ENCODE assay signal across 23 cellular contexts in genomic region chr1:232624892-232625291, GRCh38. TPM values are rescaled to one million over a fixed set of nuclear protein-coding genes. Genes with fewer than 3 reads are reported as not detected.
DNase-seq lines count a peak whose midpoint lies in the region; ATAC-seq and TF ChIP-seq lines count a peak whose summit lies in the region.
"Had no signal": no experiment of that assay in that cellular context is flagged by ENCODE, and none has a peak within 500 bp of the region (broad histone marks: within the 10 kb centered on the region; RNA-seq: fewer than 3 reads in every experiment).

No MANE protein-coding gene starts in this region.

- in situ Hi-C loops in transverse colon (cut with MboI; ENCODE audit: low pct_ligation_motif_present in 1 of 4, low pct_unique_long_range_greater_than_20kb in 1 of 4, low sequenced_read_pairs in 3 of 4): loop anchor here (10.0 to 25.0 kb wide), 4 partner anchors 337 to 763 kb away; partner anchors contain the start of gene NTPCR (in 2 of the 4)

- CTCF ChIA-PET in CD8-positive, alpha-beta memory T cell (lab: Charles Lee): interaction anchor here (1.2 kb wide), 1 partner anchor 758 kb away, joined by 3 read pairs; no protein-coding TSS in a partner anchor

- H3K27ac ChIP-seq in heart left ventricle: peak overlapping the region in 7 of 12 donors; percentile 1 to 69 (median 45)
- peak overlapping the region in 1 of 2 donors; percentile 38 for H3K27ac ChIP-seq in coronary artery
- peak overlapping the region; percentile 58 to 94 (median 78) for H3K27ac ChIP-seq in transverse colon
- H3K27ac ChIP-seq in CD8-positive, alpha-beta memory T cell (ENCODE audit: low read depth, low read length): no peak overlapping the region
- H3K27ac ChIP-seq: brain microvascular endothelial cell, esophagus muscularis mucosa, pancreas, uterus had no signal

- TF ChIP-seq POLR2A in heart left ventricle (IDR thresholded peaks at IDR 0.05) (no peak), transverse colon (IDR thresholded peaks at IDR 0.05) (no peak)

- H3K4me3 ChIP-seq in heart left ventricle (no peak overlapping the region), coronary artery (peak overlapping the region; percentile 29), transverse colon (no peak overlapping the region)
- no peak overlapping the region for H3K4me3 ChIP-seq in CD8-positive, alpha-beta memory T cell (ENCODE audit: low read length)
- H3K4me3 ChIP-seq: esophagus muscularis mucosa, pancreas, uterus had no signal

- TF ChIP-seq CTCF in heart left ventricle (IDR thresholded peaks at IDR 0.05) (no peak), coronary artery (IDR thresholded peaks at IDR 0.05) (no peak), transverse colon (IDR thresholded peaks at IDR 0.05) (no peak)

- H3K9me3 ChIP-seq in heart left ventricle (no peaks in the 10 kb centered on the region), transverse colon (no peaks in the 10 kb centered on the region)
- H3K9me3 ChIP-seq in CD8-positive, alpha-beta memory T cell (ENCODE audit: low read length): no peaks in the 10 kb centered on the region
- H3K9me3 ChIP-seq: esophagus muscularis mucosa, pancreas, uterus had no signal

- H3K9me3 Mint-ChIP-seq in CD8-positive, alpha-beta memory T cell: no peaks in the 10 kb centered on the region
- H3K9me3 Mint-ChIP-seq: activated T-cell treated with anti-CD3 and anti-CD28 coated beads, Interleukin-2, amount 50 U/mL, for 72 hours; naive thymus-derived CD4-positive, alpha-beta T cell had no signal

- H3K27me3 Mint-ChIP-seq in CD8-positive, alpha-beta memory T cell: peaks cover 3 to 16% of the 10 kb centered on the region in 2 donors

- peak overlapping the region in 1 of 8 donors; percentile 56 for H3K27ac Mint-ChIP-seq in CD8-positive, alpha-beta memory T cell
- H3K27ac Mint-ChIP-seq: activated naive CD8-positive, alpha-beta T cell; activated T-cell treated with anti-CD3 and anti-CD28 coated beads, Interleukin-2, amount 50 U/mL, for 72 hours had no signal

- peaks cover 0 to 2% (median 0%) of the 10 kb centered on the region in 3 donors for H3K36me3 Mint-ChIP-seq in CD8-positive, alpha-beta memory T cell
- H3K36me3 Mint-ChIP-seq: activated naive CD8-positive, alpha-beta T cell; naive thymus-derived CD4-positive, alpha-beta T cell had no signal

- POLR2A ChIA-PET in CD8-positive, alpha-beta memory T cell (lab: Charles Lee): no interaction called here

- H3K4me1 ChIP-seq in heart left ventricle: peaks cover 7 to 89% (median 59%) of the 10 kb centered on the region in 12 donors
- peaks cover 31 to 85% (median 57%) of the 10 kb centered on the region in 4 donors for H3K4me1 ChIP-seq in transverse colon
- peaks cover 9% of the 10 kb centered on the region for H3K4me1 ChIP-seq in CD8-positive, alpha-beta memory T cell (ENCODE audit: insufficient read depth, low read length)
- H3K4me1 ChIP-seq: uterus had no signal

- intact Hi-C loops in heart left ventricle (cut with DNase I) (loop anchor here (5.0 to 10.0 kb wide), 28 partner anchors 50 to 870 kb away; no protein-coding TSS in a partner anchor), left ventricle myocardium superior (cut with micrococcal nuclease) (loop anchor here (5.0 to 10.0 kb wide), 4 partner anchors 70 to 413 kb away; no protein-coding TSS in a partner anchor), transverse colon (cut with DNase I; ENCODE audit: low total_unique reads) (loop anchor here (10.0 kb wide), 1 partner anchor 190 kb away; no protein-coding TSS in a partner anchor)

- DNase-seq in heart left ventricle: no peak
- DNase-seq in left ventricle myocardium superior: no peak
- DNase-seq in coronary artery (ENCODE audit: low spot score): no peak
- DNase-seq in kidney tubule cell (ENCODE audit: low spot score): peak; percentile 52
- DNase-seq in transverse colon: no peak
- no peak for DNase-seq in GF-D8 (lab: John Stamatoyannopoulos, UW)
- DNase-seq in CD8-positive, alpha-beta memory T cell: no peak
- DNase-seq: activated CD8-positive, alpha-beta memory T cell treated with anti-CD3 and anti-CD28 coated beads for 24 hours; activated T-cell treated with anti-CD3 and anti-CD28 coated beads, Interleukin-2, amount 50 U/mL, for 72 hours; brain microvascular endothelial cell; C1 segment of cervical spinal cord; DMS153; naive thymus-derived CD4-positive, alpha-beta T cell; NCI-H2171 treated with DMSO at 0.1 percent for 48 hours; NCI-H774; pancreas; stimulated activated CD4-positive, alpha-beta T cell treated with anti-CD3 and anti-CD28 coated beads, Interleukin-4, amount 100 ng/mL, for 24 hours; T-helper 9 cell; uterus had no signal

- no peaks in the 10 kb centered on the region for H3K36me3 ChIP-seq in heart left ventricle
- H3K36me3 ChIP-seq in transverse colon: no peaks in the 10 kb centered on the region
- H3K36me3 ChIP-seq in CD8-positive, alpha-beta memory T cell (ENCODE audit: insufficient read depth, low read length): no peaks in the 10 kb centered on the region
- H3K36me3 ChIP-seq: brain microvascular endothelial cell, esophagus muscularis mucosa, pancreas, uterus had no signal

- H3K4me1 Mint-ChIP-seq in CD8-positive, alpha-beta memory T cell: peaks cover 21 to 38% (median 24%) of the 10 kb centered on the region in 3 donors

- ATAC-seq in heart left ventricle: no peak
- no peak for ATAC-seq in left ventricle myocardium superior
- ATAC-seq in HG03442 (IDR thresholded peaks at IDR 0.05; ENCODE audit: unreplicated experiment): no peak
- ATAC-seq: HCT116; naive thymus-derived CD4-positive, alpha-beta T cell; pancreas had no signal

- 36 to 46% (median 45%) methylated on average over 5 of the region's 5 CpGs for WGBS in heart left ventricle, 4 donors
- WGBS in transverse colon (ENCODE audit: low coverage in 1 of 2), 2 donors: 40 to 45% methylated on average over 4 to 5 of the region's 5 CpGs

- no peaks in the 10 kb centered on the region for H3K27me3 ChIP-seq in heart left ventricle
- H3K27me3 ChIP-seq in transverse colon: no peaks in the 10 kb centered on the region
- no peaks in the 10 kb centered on the region for H3K27me3 ChIP-seq in CD8-positive, alpha-beta memory T cell (ENCODE audit: insufficient read depth, low read length, poor library complexity, severe bottlenecking)
- H3K27me3 ChIP-seq: brain microvascular endothelial cell, esophagus muscularis mucosa, pancreas, uterus had no signal

- TF ChIP-seq EP300 in transverse colon (IDR thresholded peaks at IDR 0.05; ENCODE audit: low read depth): no peak

- H3K4me3 Mint-ChIP-seq in CD8-positive, alpha-beta memory T cell: no peak overlapping the region
- H3K4me3 Mint-ChIP-seq: activated naive CD8-positive, alpha-beta T cell; naive thymus-derived CD4-positive, alpha-beta T cell had no signal

RNA-seq across cellular contexts. Expression of gene SIPA1L2, which starts 5.0 kb away (rescaled TPM):
- total RNA-seq in heart left ventricle: 100 to 1,000 TPM in 5 of 9 donors, 10 to 100 TPM in 4; 70.8 to 148 (median 102) TPM
- polyA plus RNA-seq in heart left ventricle: 100 to 1,000 TPM in 1 of 2 donors, 10 to 100 TPM in 1; 18.1 to 103 TPM
- 127 TPM for total RNA-seq in left ventricle myocardium superior
- total RNA-seq in transverse colon: 100 to 1,000 TPM in 2 of 4 donors, 10 to 100 TPM in 2; 63.0 to 144 (median 97.8) TPM
- 10 to 100 TPM in 1 of 2 experiments, 1 to 10 TPM in 1; 10.0 to 12.2 TPM for total RNA-seq in CD8-positive, alpha-beta memory T cell
- polyA plus RNA-seq in CD8-positive, alpha-beta memory T cell: 1.4 TPM
